8 cellular contexts compared by ENCODE assay signal in the genomic region with DNA sequence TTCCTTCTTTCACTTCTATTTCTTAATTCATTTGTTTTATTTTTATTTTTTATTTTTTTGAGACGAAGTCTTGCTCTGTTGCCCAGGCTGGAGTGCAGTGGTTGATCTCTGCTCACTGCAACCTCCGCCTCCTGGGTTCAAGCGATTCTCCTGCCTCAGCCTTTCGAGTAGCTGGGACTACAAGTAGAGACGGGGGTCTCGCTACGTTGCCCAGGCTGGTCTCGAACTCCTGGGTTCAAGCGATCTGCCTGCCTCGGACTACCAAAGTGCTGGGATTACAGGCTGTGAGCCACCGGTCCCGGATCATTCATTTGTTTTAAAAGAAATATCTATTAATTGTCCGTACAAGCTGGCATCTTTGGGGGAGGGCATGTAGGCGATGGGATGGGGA. TPM values are rescaled to one million over a fixed set of nuclear protein-coding genes. Genes with fewer than 3 reads are reported as not detected.
A peak's percentile ranks its signal among the peaks of the same experiment; 100 is the strongest.
DNase-seq lines count a peak whose midpoint lies in the region; ATAC-seq, FAIRE-seq and TF ChIP-seq lines count a peak whose summit lies in the region.

No MANE protein-coding gene starts in this region.

- peaks cover 21% of the 10 kb centered on the region for H3K27me3 Mint-ChIP-seq in activated CD4-positive, alpha-beta T cell treated with anti-CD3 and anti-CD28 coated beads, Interleukin-2, amount 10 ng/mL, durations not matched to agents 7 days and 5 days
- peaks cover 23% of the 10 kb centered on the region for H3K27me3 Mint-ChIP-seq in activated CD4-positive, alpha-beta memory T cell treated with anti-CD3 and anti-CD28 coated beads, Interleukin-2, amount 10 ng/mL, durations not matched to agents 7 days and 5 days

- H3K36me3 Mint-ChIP-seq in activated CD4-positive, alpha-beta T cell treated with anti-CD3 and anti-CD28 coated beads, Interleukin-2, amount 10 ng/mL, durations not matched to agents 7 days and 5 days (ENCODE audit: low read depth) = peaks cover 6% of the 10 kb centered on the region
- H3K36me3 Mint-ChIP-seq in activated CD4-positive, alpha-beta memory T cell treated with anti-CD3 and anti-CD28 coated beads, Interleukin-2, amount 10 ng/mL, durations not matched to agents 7 days and 5 days (ENCODE audit: low read depth) = peaks cover 22% of the 10 kb centered on the region

- no peak for ATAC-seq in HepG2
- ATAC-seq in thoracic aorta (ENCODE audit: insufficient number of reproducible peaks, low FRiP score, low read depth) = no peak
- no peak for ATAC-seq in HG02798 (IDR thresholded peaks at IDR 0.05; ENCODE audit: poor library complexity, unreplicated experiment)

- H3K27me3 ChIP-seq in HepG2 (ENCODE audit: control insufficient read depth in 1 of 2, insufficient read depth in 2 of 2, low read length in 2 of 2) (peaks cover 5 to 21% of the 10 kb centered on the region in 2 experiments; a peak in 4 of 5 replicates), thoracic aorta (replicated peaks; ENCODE audit: insufficient read depth) (peaks cover 4% of the 10 kb centered on the region)

- peaks cover 18% of the 10 kb centered on the region for H3K79me2 ChIP-seq in HepG2 (ENCODE audit: insufficient read depth, low read length)

- H3K9ac ChIP-seq in HepG2 (ENCODE audit: insufficient read depth, low read depth, low read length) = no peak overlapping the region

- FAIRE-seq in HepG2 (lab: Jason Lieb, UNC) = no peak

- DNase-seq in activated CD4-positive, alpha-beta T cell treated with anti-CD3 and anti-CD28 coated beads, Interleukin-2, amount 10 ng/mL, durations not matched to agents 7 days and 5 days = no peak
- no peak for DNase-seq in activated CD4-positive, alpha-beta T cell treated with anti-CD3 and anti-CD28 coated beads for 1 hour
- DNase-seq in activated CD4-positive, alpha-beta memory T cell treated with anti-CD3 and anti-CD28 coated beads, Interleukin-2, amount 10 ng/mL, durations not matched to agents 7 days and 5 days = no peak
- DNase-seq in HepG2 (ENCODE audit: low spot score) (no peak), thoracic aorta (ENCODE audit: low spot score) (no peak), HK-2 (ENCODE audit: unreplicated experiment) (no peak), retina (no peak)

- H3K4me2 ChIP-seq in HepG2 (ENCODE audit: low read depth, low read length) = peak overlapping the region; percentile 56

- TF ChIP-seq RAD21 in HepG2 (CRISPR knock-in tag; IDR thresholded peaks at IDR 0.05) = no peak

- TF ChIP-seq POLR2A in HepG2 (IDR thresholded peaks at IDR 0.05; ENCODE audit: insufficient read depth in 1 of 2, low read depth in 2 of 2, low read length in 2 of 2) = no peak

- peak overlapping the region; percentile 95 for H3K4me3 Mint-ChIP-seq in activated CD4-positive, alpha-beta T cell treated with anti-CD3 and anti-CD28 coated beads, Interleukin-2, amount 10 ng/mL, durations not matched to agents 7 days and 5 days
- H3K4me3 Mint-ChIP-seq in activated CD4-positive, alpha-beta memory T cell treated with anti-CD3 and anti-CD28 coated beads, Interleukin-2, amount 10 ng/mL, durations not matched to agents 7 days and 5 days = peak overlapping the region; percentile 97

- H3K36me3 ChIP-seq in HepG2 (replicated peaks in 1 of 2; ENCODE audit: control insufficient read depth in 1 of 2, insufficient read depth in 2 of 2, low read length in 2 of 2) = peaks cover 0 to 13% of the 10 kb centered on the region in 2 experiments; a peak in 3 of 5 replicates
- H3K36me3 ChIP-seq in thoracic aorta = no peaks in the 10 kb centered on the region

- CTCF ChIA-PET in activated CD4-positive, alpha-beta T cell treated with anti-CD3 and anti-CD28 coated beads, Interleukin-2, amount 10 ng/mL, durations not matched to agents 7 days and 5 days (lab: Charles Lee) = interaction anchor here (1.6 to 1.9 kb wide), 2 partner anchors 9 to 47 kb away, joined by 3 to 6 read pairs; a partner anchor contains a TSS
- CTCF ChIA-PET in activated CD4-positive, alpha-beta memory T cell treated with anti-CD3 and anti-CD28 coated beads, Interleukin-2, amount 10 ng/mL, durations not matched to agents 7 days and 5 days (lab: Charles Lee) = interaction anchor here (1.8 to 4.0 kb wide), 3 partner anchors 10 to 72 kb away, joined by 9 to 24 read pairs (median 9); a partner anchor contains a TSS
- CTCF ChIA-PET in HepG2 (lab: Yijun Ruan, JAX; ENCODE audit: low intra/inter-chr PET ratio, low total read pairs) = interaction anchor here (1.4 kb wide), 1 partner anchor 71 kb away, joined by 3 read pairs; no protein-coding TSS in a partner anchor

- H3K9me3 ChIP-seq in HepG2 (ENCODE audit: low read length) (no peaks in the 10 kb centered on the region), thoracic aorta (no peaks in the 10 kb centered on the region)

- POLR2A ChIA-PET in activated CD4-positive, alpha-beta T cell treated with anti-CD3 and anti-CD28 coated beads, Interleukin-2, amount 10 ng/mL, durations not matched to agents 7 days and 5 days (lab: Charles Lee) = no interaction called here
- POLR2A ChIA-PET in activated CD4-positive, alpha-beta memory T cell treated with anti-CD3 and anti-CD28 coated beads, Interleukin-2, amount 10 ng/mL, durations not matched to agents 7 days and 5 days (lab: Charles Lee) = interaction anchor here (6.5 to 8.1 kb wide), 2 partner anchors 12 to 19 kb away, joined by 64 to 110 read pairs; a partner anchor contains a TSS
- POLR2A ChIA-PET in HepG2 (lab: Yijun Ruan, JAX) = no interaction called here

- H3K4me3 ChIP-seq in HepG2 (replicated peaks in 1 of 3; ENCODE audit: insufficient read depth in 1 of 3, low read depth in 2 of 3, low read length in 3 of 3) = peak overlapping the region in 1 of 3 experiments; percentile 95; a peak in 1 of 6 replicates
- peak overlapping the region; percentile 91 for H3K4me3 ChIP-seq in thoracic aorta

- H4K20me1 ChIP-seq in HepG2 (ENCODE audit: insufficient read depth, low read length) = no peaks in the 10 kb centered on the region

- in situ Hi-C loops in HepG2 (cut with HindIII; ENCODE audit: extremely low pct_ligation_motif_present, low pct_unique_long_range_greater_than_20kb) = loop anchor here (5.0 kb wide), 1 partner anchor 46 kb away; a partner anchor contains a TSS

- TF ChIP-seq EP300 in HepG2 (IDR thresholded peaks at IDR 0.05; ENCODE audit: low read depth in 2 of 2, low read length in 2 of 2) = no peak
- TF ChIP-seq EP300 in HepG2 (CRISPR knock-in tag; IDR thresholded peaks at IDR 0.05; ENCODE audit: borderline replicate concordance) = no peak

- H2AFZ ChIP-seq in HepG2 (ENCODE audit: low read length) = no peak overlapping the region

- H3K4me1 Mint-ChIP-seq in activated CD4-positive, alpha-beta T cell treated with anti-CD3 and anti-CD28 coated beads, Interleukin-2, amount 10 ng/mL, durations not matched to agents 7 days and 5 days = peaks cover 60% of the 10 kb centered on the region
- H3K4me1 Mint-ChIP-seq in activated CD4-positive, alpha-beta memory T cell treated with anti-CD3 and anti-CD28 coated beads, Interleukin-2, amount 10 ng/mL, durations not matched to agents 7 days and 5 days = peaks cover 55% of the 10 kb centered on the region

- TF ChIP-seq CTCF in HepG2 (CRISPR knock-in tag; IDR thresholded peaks at IDR 0.05) = no peak
- no peak for TF ChIP-seq CTCF in thoracic aorta (IDR thresholded peaks at IDR 0.05)

- peak overlapping the region; percentile 88 for H3K27ac Mint-ChIP-seq in activated CD4-positive, alpha-beta T cell treated with anti-CD3 and anti-CD28 coated beads, Interleukin-2, amount 10 ng/mL, durations not matched to agents 7 days and 5 days
- H3K27ac Mint-ChIP-seq in activated CD4-positive, alpha-beta memory T cell treated with anti-CD3 and anti-CD28 coated beads, Interleukin-2, amount 10 ng/mL, durations not matched to agents 7 days and 5 days = peak overlapping the region; percentile 80

- WGBS in HepG2 (ENCODE audit: low lambda C conversion rate) = 82% methylated on average over 14 of the region's 14 CpGs

- peaks cover 41% of the 10 kb centered on the region for H3K4me1 ChIP-seq in HepG2 (ENCODE audit: insufficient read depth, low read length)
- peaks cover 27 to 31% of the 10 kb centered on the region in 2 donors for H3K4me1 ChIP-seq in thoracic aorta (ENCODE audit: control insufficient read depth in 1 of 2, low read depth in 2 of 2)

- intact Hi-C loops in HepG2 (cut with micrococcal nuclease; ENCODE audit: unreplicated experiment) = no loop called here

- BruUV-seq in HepG2 (replicated peaks; lab: Mats Ljungman, UMichigan) = no TSS peak

- H3K9me3 Mint-ChIP-seq in activated CD4-positive, alpha-beta T cell treated with anti-CD3 and anti-CD28 coated beads, Interleukin-2, amount 10 ng/mL, durations not matched to agents 7 days and 5 days = no peaks in the 10 kb centered on the region
- no peaks in the 10 kb centered on the region for H3K9me3 Mint-ChIP-seq in activated CD4-positive, alpha-beta memory T cell treated with anti-CD3 and anti-CD28 coated beads, Interleukin-2, amount 10 ng/mL, durations not matched to agents 7 days and 5 days

- H3K27ac ChIP-seq in HepG2 (ENCODE audit: extremely low read length, insufficient read depth, low read length) (no peak overlapping the region), thoracic aorta (no peak overlapping the region)

RNA-seq across cellular contexts. Expression of a gene that starts 0.5 kb away (rescaled TPM):
- total RNA-seq in activated CD4-positive, alpha-beta T cell treated with anti-CD3 and anti-CD28 coated beads, Interleukin-2, amount 10 ng/mL, durations not matched to agents 7 days and 5 days = 10 to 100 TPM; 14.7 to 15.3 TPM
- total RNA-seq in activated CD4-positive, alpha-beta memory T cell treated with anti-CD3 and anti-CD28 coated beads, Interleukin-2, amount 10 ng/mL, durations not matched to agents 7 days and 5 days = 10 to 100 TPM; 20.8 to 21.7 TPM
- total RNA-seq in HepG2 (2016; rRNA removed; fragmentation: Illumina TruSeq; extraction: Trizol) (14.5 and 15.0 TPM in 2 replicates), thoracic aorta (10 to 100 TPM in 1 of 2 donors, 1 to 10 TPM in 1; 5.5 to 10.6 TPM)
- total RNA-seq in HepG2 (2016; cell fraction: cytosol; rRNA removed; fragmentation: Illumina TruSeq; extraction: Trizol; ENCODE audit: low read depth) = 5.3 and 5.4 TPM in 2 replicates
- total RNA-seq in HepG2 (2016; cell fraction: insoluble cytoplasmic fraction; rRNA removed; fragmentation: Illumina TruSeq; extraction: Trizol) = 15.7 and 16.3 TPM in 2 replicates
- 10.7 and 10.8 TPM in 2 replicates for total RNA-seq in HepG2 (2016; cell fraction: membrane; rRNA removed; fragmentation: Illumina TruSeq; extraction: Trizol)
- 8.5 and 11.8 TPM in 2 replicates for total RNA-seq in HepG2 (2016; cell fraction: nucleus; rRNA removed; fragmentation: Illumina TruSeq; extraction: Trizol)
- 6.7 and 8.5 TPM in 2 replicates for polyA plus RNA-seq in HepG2 (2011; rRNA removed)
- 7.7 and 9.3 TPM in 2 replicates for polyA plus RNA-seq in HepG2 (2011; cell fraction: cytosol; rRNA removed)
- 11.7 and 15.6 TPM in 2 replicates for polyA plus RNA-seq in HepG2 (2011; cell fraction: nucleus; rRNA removed)
- polyA plus RNA-seq in HepG2 (2012) = 7.1 TPM in 2 replicates
- 3.3 and 4.0 TPM in 2 replicates for polyA plus RNA-seq in HepG2 (2016; cell fraction: cytosol; fragmentation: Illumina TruSeq; extraction: Trizol; ENCODE audit: low read depth)
- polyA plus RNA-seq in HepG2 (2016; cell fraction: insoluble cytoplasmic fraction; fragmentation: Illumina TruSeq; extraction: Trizol; ENCODE audit: low read depth) = 14.6 and 14.8 TPM in 2 replicates
- 5.7 and 7.3 TPM in 2 replicates for polyA plus RNA-seq in HepG2 (2016; cell fraction: membrane; fragmentation: Illumina TruSeq; extraction: Trizol; ENCODE audit: low read depth)
- polyA plus RNA-seq in HepG2 (2016; cell fraction: nucleus; fragmentation: Illumina TruSeq; extraction: Trizol; ENCODE audit: insufficient read depth, low read depth) = 14.2 and 16.3 TPM in 2 replicates
- polyA minus RNA-seq in HepG2 (2011; rRNA and poly(A)+ RNA removed; ENCODE audit: low replicate concordance) = 3.3 and 10.9 TPM in 2 replicates
- polyA minus RNA-seq in HepG2 (2011; cell fraction: cytosol; rRNA and poly(A)+ RNA removed) = 4.6 and 6.2 TPM in 2 replicates
- 4.5 and 8.3 TPM in 2 replicates for polyA minus RNA-seq in HepG2 (2011; cell fraction: nucleus; rRNA and poly(A)+ RNA removed)

RNA-seq across cellular contexts. Expression of a gene that starts 4.4 kb away (rescaled TPM):
- not detected for total RNA-seq in activated CD4-positive, alpha-beta T cell treated with anti-CD3 and anti-CD28 coated beads, Interleukin-2, amount 10 ng/mL, durations not matched to agents 7 days and 5 days
- total RNA-seq in activated CD4-positive, alpha-beta memory T cell treated with anti-CD3 and anti-CD28 coated beads, Interleukin-2, amount 10 ng/mL, durations not matched to agents 7 days and 5 days = not detected
- not detected in 2 replicates for total RNA-seq in HepG2 (2016; rRNA removed; fragmentation: Illumina TruSeq; extraction: Trizol)
- not detected in 2 replicates for total RNA-seq in HepG2 (2016; cell fraction: cytosol; rRNA removed; fragmentation: Illumina TruSeq; extraction: Trizol; ENCODE audit: low read depth)
- total RNA-seq in HepG2 (2016; cell fraction: insoluble cytoplasmic fraction; rRNA removed; fragmentation: Illumina TruSeq; extraction: Trizol) = 0.06 TPM in 1 of 2 replicates, not detected in the other
- total RNA-seq in HepG2 (2016; cell fraction: membrane; rRNA removed; fragmentation: Illumina TruSeq; extraction: Trizol) = not detected in 2 replicates
- not detected in 2 replicates for total RNA-seq in HepG2 (2016; cell fraction: nucleus; rRNA removed; fragmentation: Illumina TruSeq; extraction: Trizol)
- polyA plus RNA-seq in HepG2 (2011; rRNA removed) = 0.01 TPM in 1 of 2 replicates, not detected in the other
- 0.01 TPM in 1 of 2 replicates, not detected in the other for polyA plus RNA-seq in HepG2 (2011; cell fraction: cytosol; rRNA removed)
- 0.02 TPM in 1 of 2 replicates, not detected in the other for polyA plus RNA-seq in HepG2 (2011; cell fraction: nucleus; rRNA removed)
- 0.19 TPM in 2 replicates for polyA plus RNA-seq in HepG2 (2012)
- not detected in 2 replicates for polyA plus RNA-seq in HepG2 (2016; cell fraction: cytosol; fragmentation: Illumina TruSeq; extraction: Trizol; ENCODE audit: low read depth)
- not detected in 2 replicates for polyA plus RNA-seq in HepG2 (2016; cell fraction: insoluble cytoplasmic fraction; fragmentation: Illumina TruSeq; extraction: Trizol; ENCODE audit: low read depth)
- polyA plus RNA-seq in HepG2 (2016; cell fraction: membrane; fragmentation: Illumina TruSeq; extraction: Trizol; ENCODE audit: low read depth) = not detected in 2 replicates
- not detected in 2 replicates for polyA plus RNA-seq in HepG2 (2016; cell fraction: nucleus; fragmentation: Illumina TruSeq; extraction: Trizol; ENCODE audit: insufficient read depth, low read depth)
- polyA minus RNA-seq in HepG2 (2011; rRNA and poly(A)+ RNA removed; ENCODE audit: low replicate concordance) = not detected in 2 replicates
- polyA minus RNA-seq in HepG2 (2011; cell fraction: cytosol; rRNA and poly(A)+ RNA removed) = not detected in 2 replicates
- not detected in 2 replicates for polyA minus RNA-seq in HepG2 (2011; cell fraction: nucleus; rRNA and poly(A)+ RNA removed)
- total RNA-seq in thoracic aorta = not detected

RNA-seq across cellular contexts. Expression of a gene that starts 8.5 kb away (rescaled TPM):
- 10 to 100 TPM; 29.5 to 30.1 TPM for total RNA-seq in activated CD4-positive, alpha-beta T cell treated with anti-CD3 and anti-CD28 coated beads, Interleukin-2, amount 10 ng/mL, durations not matched to agents 7 days and 5 days
- total RNA-seq in activated CD4-positive, alpha-beta memory T cell treated with anti-CD3 and anti-CD28 coated beads, Interleukin-2, amount 10 ng/mL, durations not matched to agents 7 days and 5 days = 10 to 100 TPM; 35.8 to 37.2 TPM
- total RNA-seq in HepG2 (2016; rRNA removed; fragmentation: Illumina TruSeq; extraction: Trizol) (34.9 and 61.1 TPM in 2 replicates), thoracic aorta (10 to 100 TPM; 19.9 to 33.3 TPM)
- 21.2 and 24.1 TPM in 2 replicates for total RNA-seq in HepG2 (2016; cell fraction: cytosol; rRNA removed; fragmentation: Illumina TruSeq; extraction: Trizol; ENCODE audit: low read depth)
- 35.1 and 62.8 TPM in 2 replicates for total RNA-seq in HepG2 (2016; cell fraction: insoluble cytoplasmic fraction; rRNA removed; fragmentation: Illumina TruSeq; extraction: Trizol)
- total RNA-seq in HepG2 (2016; cell fraction: membrane; rRNA removed; fragmentation: Illumina TruSeq; extraction: Trizol) = 44.9 and 53.8 TPM in 2 replicates
- 56.1 and 63.9 TPM in 2 replicates for total RNA-seq in HepG2 (2016; cell fraction: nucleus; rRNA removed; fragmentation: Illumina TruSeq; extraction: Trizol)
- 148 and 168 TPM in 2 replicates for polyA plus RNA-seq in HepG2 (2011; rRNA removed)
- 139 and 176 TPM in 2 replicates for polyA plus RNA-seq in HepG2 (2011; cell fraction: cytosol; rRNA removed)
- 99.4 and 112 TPM in 2 replicates for polyA plus RNA-seq in HepG2 (2011; cell fraction: nucleus; rRNA removed)
- 54.8 and 61.1 TPM in 2 replicates for polyA plus RNA-seq in HepG2 (2012)
- polyA plus RNA-seq in HepG2 (2016; cell fraction: cytosol; fragmentation: Illumina TruSeq; extraction: Trizol; ENCODE audit: low read depth) = 26.8 and 34.1 TPM in 2 replicates
- 41.4 and 43.9 TPM in 2 replicates for polyA plus RNA-seq in HepG2 (2016; cell fraction: insoluble cytoplasmic fraction; fragmentation: Illumina TruSeq; extraction: Trizol; ENCODE audit: low read depth)
- 45.2 and 53.5 TPM in 2 replicates for polyA plus RNA-seq in HepG2 (2016; cell fraction: membrane; fragmentation: Illumina TruSeq; extraction: Trizol; ENCODE audit: low read depth)
- polyA plus RNA-seq in HepG2 (2016; cell fraction: nucleus; fragmentation: Illumina TruSeq; extraction: Trizol; ENCODE audit: insufficient read depth, low read depth) = 95.9 and 97.5 TPM in 2 replicates
- polyA minus RNA-seq in HepG2 (2011; rRNA and poly(A)+ RNA removed; ENCODE audit: low replicate concordance) = 148 and 221 TPM in 2 replicates
- polyA minus RNA-seq in HepG2 (2011; cell fraction: cytosol; rRNA and poly(A)+ RNA removed) = 47.0 and 47.4 TPM in 2 replicates
- 26.1 and 26.9 TPM in 2 replicates for polyA minus RNA-seq in HepG2 (2011; cell fraction: nucleus; rRNA and poly(A)+ RNA removed)

RNA-seq across cellular contexts. Expression of a gene that starts 18.9 kb away (rescaled TPM):
- 100 to 1,000 TPM; 522 to 571 TPM for total RNA-seq in activated CD4-positive, alpha-beta T cell treated with anti-CD3 and anti-CD28 coated beads, Interleukin-2, amount 10 ng/mL, durations not matched to agents 7 days and 5 days
- total RNA-seq in activated CD4-positive, alpha-beta memory T cell treated with anti-CD3 and anti-CD28 coated beads, Interleukin-2, amount 10 ng/mL, durations not matched to agents 7 days and 5 days = 100 to 1,000 TPM; 478 to 479 TPM
- total RNA-seq in HepG2 (2016; rRNA removed; fragmentation: Illumina TruSeq; extraction: Trizol) = 1,472 and 2,212 TPM in 2 replicates
- total RNA-seq in HepG2 (2016; cell fraction: cytosol; rRNA removed; fragmentation: Illumina TruSeq; extraction: Trizol; ENCODE audit: low read depth) = 123 and 155 TPM in 2 replicates
- total RNA-seq in HepG2 (2016; cell fraction: insoluble cytoplasmic fraction; rRNA removed; fragmentation: Illumina TruSeq; extraction: Trizol) = 1,508 and 1,964 TPM in 2 replicates
- total RNA-seq in HepG2 (2016; cell fraction: membrane; rRNA removed; fragmentation: Illumina TruSeq; extraction: Trizol) = 383 and 490 TPM in 2 replicates
- total RNA-seq in HepG2 (2016; cell fraction: nucleus; rRNA removed; fragmentation: Illumina TruSeq; extraction: Trizol) = 1,014 and 1,081 TPM in 2 replicates
- polyA plus RNA-seq in HepG2 (2011; rRNA removed) = 1,076 and 1,325 TPM in 2 replicates
- 1,072 and 1,224 TPM in 2 replicates for polyA plus RNA-seq in HepG2 (2011; cell fraction: cytosol; rRNA removed)
- polyA plus RNA-seq in HepG2 (2011; cell fraction: nucleus; rRNA removed) = 279 and 406 TPM in 2 replicates
- 1,683 and 1,883 TPM in 2 replicates for polyA plus RNA-seq in HepG2 (2012)
- polyA plus RNA-seq in HepG2 (2016; cell fraction: cytosol; fragmentation: Illumina TruSeq; extraction: Trizol; ENCODE audit: low read depth) = 155 and 188 TPM in 2 replicates
- polyA plus RNA-seq in HepG2 (2016; cell fraction: insoluble cytoplasmic fraction; fragmentation: Illumina TruSeq; extraction: Trizol; ENCODE audit: low read depth) = 2,023 and 2,380 TPM in 2 replicates
- 336 and 456 TPM in 2 replicates for polyA plus RNA-seq in HepG2 (2016; cell fraction: membrane; fragmentation: Illumina TruSeq; extraction: Trizol; ENCODE audit: low read depth)
- polyA plus RNA-seq in HepG2 (2016; cell fraction: nucleus; fragmentation: Illumina TruSeq; extraction: Trizol; ENCODE audit: insufficient read depth, low read depth) = 1,245 and 1,272 TPM in 2 replicates
- polyA minus RNA-seq in HepG2 (2011; rRNA and poly(A)+ RNA removed; ENCODE audit: low replicate concordance) = 1,001 and 1,123 TPM in 2 replicates
- 1,091 and 1,101 TPM in 2 replicates for polyA minus RNA-seq in HepG2 (2011; cell fraction: cytosol; rRNA and poly(A)+ RNA removed)
- polyA minus RNA-seq in HepG2 (2011; cell fraction: nucleus; rRNA and poly(A)+ RNA removed) = 271 and 440 TPM in 2 replicates
- 100 to 1,000 TPM; 405 to 695 TPM for total RNA-seq in thoracic aorta

RNA-seq across cellular contexts. Expression of a gene that starts 42.4 kb away (rescaled TPM):
- total RNA-seq in activated CD4-positive, alpha-beta T cell treated with anti-CD3 and anti-CD28 coated beads, Interleukin-2, amount 10 ng/mL, durations not matched to agents 7 days and 5 days = 10 to 100 TPM; 38.5 to 46.9 TPM
- total RNA-seq in activated CD4-positive, alpha-beta memory T cell treated with anti-CD3 and anti-CD28 coated beads, Interleukin-2, amount 10 ng/mL, durations not matched to agents 7 days and 5 days = 10 to 100 TPM; 24.8 to 25.4 TPM
- total RNA-seq in HepG2 (2016; rRNA removed; fragmentation: Illumina TruSeq; extraction: Trizol) = 23.1 and 43.2 TPM in 2 replicates
- 19.7 and 24.6 TPM in 2 replicates for total RNA-seq in HepG2 (2016; cell fraction: cytosol; rRNA removed; fragmentation: Illumina TruSeq; extraction: Trizol; ENCODE audit: low read depth)
- total RNA-seq in HepG2 (2016; cell fraction: insoluble cytoplasmic fraction; rRNA removed; fragmentation: Illumina TruSeq; extraction: Trizol) = 22.9 and 41.9 TPM in 2 replicates
- 37.5 and 40.9 TPM in 2 replicates for total RNA-seq in HepG2 (2016; cell fraction: membrane; rRNA removed; fragmentation: Illumina TruSeq; extraction: Trizol)
- 42.6 and 53.1 TPM in 2 replicates for total RNA-seq in HepG2 (2016; cell fraction: nucleus; rRNA removed; fragmentation: Illumina TruSeq; extraction: Trizol)
- polyA plus RNA-seq in HepG2 (2011; rRNA removed) = 95.5 and 106 TPM in 2 replicates
- 92.8 and 113 TPM in 2 replicates for polyA plus RNA-seq in HepG2 (2011; cell fraction: cytosol; rRNA removed)
- 132 and 138 TPM in 2 replicates for polyA plus RNA-seq in HepG2 (2011; cell fraction: nucleus; rRNA removed)
- 38.8 and 43.9 TPM in 2 replicates for polyA plus RNA-seq in HepG2 (2012)
- polyA plus RNA-seq in HepG2 (2016; cell fraction: cytosol; fragmentation: Illumina TruSeq; extraction: Trizol; ENCODE audit: low read depth) = 32.1 and 36.6 TPM in 2 replicates
- 35.2 and 35.6 TPM in 2 replicates for polyA plus RNA-seq in HepG2 (2016; cell fraction: insoluble cytoplasmic fraction; fragmentation: Illumina TruSeq; extraction: Trizol; ENCODE audit: low read depth)
- 48.6 and 49.6 TPM in 2 replicates for polyA plus RNA-seq in HepG2 (2016; cell fraction: membrane; fragmentation: Illumina TruSeq; extraction: Trizol; ENCODE audit: low read depth)
- polyA plus RNA-seq in HepG2 (2016; cell fraction: nucleus; fragmentation: Illumina TruSeq; extraction: Trizol; ENCODE audit: insufficient read depth, low read depth) = 82.7 and 90.9 TPM in 2 replicates
- 236 and 248 TPM in 2 replicates for polyA minus RNA-seq in HepG2 (2011; rRNA and poly(A)+ RNA removed; ENCODE audit: low replicate concordance)
- polyA minus RNA-seq in HepG2 (2011; cell fraction: cytosol; rRNA and poly(A)+ RNA removed) = 35.4 and 40.0 TPM in 2 replicates
- 37.0 and 39.3 TPM in 2 replicates for polyA minus RNA-seq in HepG2 (2011; cell fraction: nucleus; rRNA and poly(A)+ RNA removed)
- 100 to 1,000 TPM; 132 to 172 TPM for total RNA-seq in thoracic aorta
